ENCODE assay signal across 15 cellular contexts in genomic region chrX:149145845-149146285, GRCh38.
A peak's percentile ranks its signal among the peaks of the same experiment; 100 is the strongest.
DNase-seq lines count a peak whose midpoint lies in the region; ATAC-seq and TF ChIP-seq lines count a peak whose summit lies in the region.
"Had no signal": no experiment of that assay in that cellular context is flagged by ENCODE, and none has a peak within 500 bp of the region (broad histone marks: within the 10 kb centered on the region; RNA-seq: fewer than 3 reads in every experiment).

No MANE protein-coding gene starts in this region.

- H3K4me1 ChIP-seq in Caco-2 = no peaks in the 10 kb centered on the region
- H3K4me1 ChIP-seq: body of pancreas had no signal

- intact Hi-C loops in Caco-2 (cut with micrococcal nuclease; ENCODE audit: unreplicated experiment) = no loop called here

- H3K9me3 ChIP-seq in Caco-2 = no peaks in the 10 kb centered on the region
- H3K9me3 ChIP-seq: body of pancreas had no signal

- BruUV-seq in Caco-2 (replicated peaks; lab: Mats Ljungman, UMichigan) = no TSS peak

- H3K36me3 Mint-ChIP-seq in Caco-2 (ENCODE audit: insufficient read depth, unreplicated experiment) = no peaks in the 10 kb centered on the region
- H3K36me3 Mint-ChIP-seq in activated CD4-positive, alpha-beta T cell treated with anti-CD3 and anti-CD28 coated beads, Interleukin-2, amount 10 ng/mL, durations not matched to agents 7 days and 5 days (ENCODE audit: low read depth) = no peaks in the 10 kb centered on the region

- H3K27ac Mint-ChIP-seq in Caco-2 (ENCODE audit: unreplicated experiment) = no peak overlapping the region
- no peak overlapping the region for H3K27ac Mint-ChIP-seq in activated CD4-positive, alpha-beta T cell treated with anti-CD3 and anti-CD28 coated beads, Interleukin-2, amount 10 ng/mL, durations not matched to agents 7 days and 5 days
- H3K27ac Mint-ChIP-seq: nephron progenitor cell had no signal

- DNase-seq in MV-4-11 (lab: John Stamatoyannopoulos, UW) (peak; percentile 64), fibroblast of villous mesenchyme (ENCODE audit: low read depth) (peak; percentile 16), NCI-H510A (lab: John Stamatoyannopoulos, UW) (no peak), Caco-2 (no peak)
- DNase-seq in activated CD4-positive, alpha-beta T cell treated with anti-CD3 and anti-CD28 coated beads, Interleukin-2, amount 10 ng/mL, durations not matched to agents 7 days and 5 days = no peak
- DNase-seq: activated CD4-positive, alpha-beta T cell treated with anti-CD3 and anti-CD28 coated beads for 4 hours; body of pancreas; left cardiac atrium; nephron progenitor cell; substantia nigra had no signal

- no peaks in the 10 kb centered on the region for H3K36me3 ChIP-seq in Caco-2 (ENCODE audit: control insufficient read depth, insufficient read depth, low read length)
- H3K36me3 ChIP-seq: BLaER1 treated with 17β-estradiol and CSF1 and Interleukin-3, amounts not matched to agents 10 nM and 100 nM had no signal

- no peak overlapping the region for H3K4me3 ChIP-seq in fibroblast of villous mesenchyme (ENCODE audit: low read depth, low read length)
- no peak overlapping the region for H3K4me3 ChIP-seq in Caco-2 (ENCODE audit: low read depth, low read length)
- H3K4me3 ChIP-seq: BLaER1 treated with 17β-estradiol and CSF1 and Interleukin-3, amounts not matched to agents 10 nM and 100 nM; body of pancreas had no signal

- no peaks in the 10 kb centered on the region for H3K27me3 Mint-ChIP-seq in Caco-2 (ENCODE audit: insufficient read depth, unreplicated experiment)
- H3K27me3 Mint-ChIP-seq in activated CD4-positive, alpha-beta T cell treated with anti-CD3 and anti-CD28 coated beads, Interleukin-2, amount 10 ng/mL, durations not matched to agents 7 days and 5 days = no peaks in the 10 kb centered on the region

- TF ChIP-seq CTCF in fibroblast of villous mesenchyme (IDR thresholded peaks at IDR 0.05; ENCODE audit: insufficient read depth, low read depth, low read length) = no peak
- TF ChIP-seq CTCF in Caco-2 (IDR thresholded peaks at IDR 0.05; ENCODE audit: insufficient read depth in 1 of 2, low read depth in 1 of 2, low read length in 1 of 2, severe bottlenecking in 1 of 2, unreplicated experiment in 1 of 2) = no peak

- H3K4me3 Mint-ChIP-seq in Caco-2 (ENCODE audit: unreplicated experiment) = no peak overlapping the region
- no peak overlapping the region for H3K4me3 Mint-ChIP-seq in activated CD4-positive, alpha-beta T cell treated with anti-CD3 and anti-CD28 coated beads, Interleukin-2, amount 10 ng/mL, durations not matched to agents 7 days and 5 days
- H3K4me3 Mint-ChIP-seq: nephron progenitor cell had no signal

- CTCF ChIA-PET in Caco-2 (lab: Charles Lee) = no interaction called here
- CTCF ChIA-PET in activated CD4-positive, alpha-beta T cell treated with anti-CD3 and anti-CD28 coated beads, Interleukin-2, amount 10 ng/mL, durations not matched to agents 7 days and 5 days (lab: Charles Lee) = no interaction called here

- POLR2A ChIA-PET in Caco-2 (lab: Charles Lee) = no interaction called here
- POLR2A ChIA-PET in activated CD4-positive, alpha-beta T cell treated with anti-CD3 and anti-CD28 coated beads, Interleukin-2, amount 10 ng/mL, durations not matched to agents 7 days and 5 days (lab: Charles Lee) = no interaction called here

- H3K4me1 Mint-ChIP-seq in Caco-2 (ENCODE audit: low read depth, unreplicated experiment) = no peaks in the 10 kb centered on the region
- no peaks in the 10 kb centered on the region for H3K4me1 Mint-ChIP-seq in activated CD4-positive, alpha-beta T cell treated with anti-CD3 and anti-CD28 coated beads, Interleukin-2, amount 10 ng/mL, durations not matched to agents 7 days and 5 days

- H3K9me3 Mint-ChIP-seq in Caco-2 (ENCODE audit: unreplicated experiment) = no peaks in the 10 kb centered on the region
- no peaks in the 10 kb centered on the region for H3K9me3 Mint-ChIP-seq in activated CD4-positive, alpha-beta T cell treated with anti-CD3 and anti-CD28 coated beads, Interleukin-2, amount 10 ng/mL, durations not matched to agents 7 days and 5 days

- ATAC-seq in GM18511 (IDR thresholded peaks at IDR 0.05; ENCODE audit: unreplicated experiment) (peak; percentile 81), HG02642 (IDR thresholded peaks at IDR 0.05; ENCODE audit: poor library complexity, unreplicated experiment) (peak; percentile 51), GM21360 (IDR thresholded peaks at IDR 0.05; ENCODE audit: unreplicated experiment) (no peak)
- ATAC-seq: body of pancreas, HepG2, left cardiac atrium had no signal

- no peaks in the 10 kb centered on the region for H3K27me3 ChIP-seq in Caco-2 (replicated peaks; ENCODE audit: control insufficient read depth, insufficient read depth, low read length)
- H3K27me3 ChIP-seq: BLaER1 treated with 17β-estradiol and CSF1 and Interleukin-3, amounts not matched to agents 10 nM and 100 nM; body of pancreas had no signal

Comparison
In these comparisons a context has a peak if more than half of its experiments do, and no peak if none do; other contexts are left out.
1. DNase-seq: peak in MV-4-11 (single experiment) and fibroblast of villous mesenchyme (single experiment); none in NCI-H510A (single experiment), Caco-2 (0 of 2) and activated CD4-positive, alpha-beta T cell treated with anti-CD3 and anti-CD28 coated beads, Interleukin-2, amount 10 ng/mL, durations not matched to agents 7 days and 5 days (single experiment).